ENCODE assay signal across 17 cellular contexts in the genomic region with DNA sequence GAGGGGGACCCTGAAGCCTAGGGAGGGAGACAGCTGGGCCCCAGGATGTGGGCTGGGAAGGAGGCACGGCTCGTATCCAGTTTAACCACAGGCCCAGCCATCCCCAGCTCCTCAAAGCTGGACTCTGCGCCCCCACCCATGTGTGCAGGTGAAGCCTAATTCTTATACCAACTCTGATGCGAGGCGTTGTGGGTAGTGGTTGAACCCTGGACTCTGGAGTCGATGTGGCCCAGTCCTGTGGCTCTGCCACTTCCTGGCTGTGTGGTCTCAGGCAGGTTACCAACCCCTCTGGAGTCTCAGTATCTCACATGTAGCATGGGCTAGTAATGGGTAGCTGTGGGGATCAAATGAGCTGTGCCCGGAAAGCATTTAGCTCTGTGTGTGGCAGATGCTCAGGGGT.
DNase-seq lines count a peak whose midpoint lies in the region; ATAC-seq, FAIRE-seq and TF ChIP-seq lines count a peak whose summit lies in the region.
"Had no signal": no experiment of that assay in that cellular context is flagged by ENCODE, and none has a peak within 500 bp of the region (broad histone marks: within the 10 kb centered on the region; RNA-seq: fewer than 3 reads in every experiment).

No MANE protein-coding gene starts in this region.

- no peak overlapping the region for H3K56ac ChIP-seq in H9 (ENCODE audit: insufficient read length, low read depth, low read length)

- H3K79me2 ChIP-seq in H9 (ENCODE audit: insufficient read depth, low read length) = no peaks in the 10 kb centered on the region

- no peak overlapping the region for H3K14ac ChIP-seq in H9 (ENCODE audit: insufficient read depth, low read length)

- no peak overlapping the region for H3K4me3 ChIP-seq in BLaER1
- no peak overlapping the region for H3K4me3 ChIP-seq in CD4-positive, alpha-beta memory T cell (ENCODE audit: low read length in 2 of 2)
- no peak overlapping the region for H3K4me3 ChIP-seq in kidney (ENCODE audit: low read length in 2 of 2)
- no peak overlapping the region for H3K4me3 ChIP-seq in upper lobe of right lung
- H3K4me3 ChIP-seq: GM23248, K562 had no signal

- H3K27ac ChIP-seq in BLaER1 (no peak overlapping the region), kidney (ENCODE audit: low read depth in 2 of 2, low read length in 2 of 2) (no peak overlapping the region), upper lobe of right lung (no peak overlapping the region), H9 (ENCODE audit: insufficient read length, low read depth, low read length) (no peak overlapping the region)
- H3K27ac ChIP-seq in CD4-positive, alpha-beta memory T cell (ENCODE audit: low read depth, low read length) = no peak overlapping the region
- H3K27ac ChIP-seq: GM23248, HL-60 had no signal

- no peak for ATAC-seq in upper lobe of right lung
- ATAC-seq in left cardiac atrium = no peak
- ATAC-seq: K562, Panc1 had no signal

- POLR2A ChIA-PET in CD4-positive, alpha-beta memory T cell (lab: Charles Lee; ENCODE audit: partially characterized antibody) = interaction anchor here (0.6 to 33.8 kb wide), 4 partner anchors 18 to 64 kb away, joined by 3 to 688 read pairs (median 8); partner anchors contain the start of gene TOB1
- POLR2A ChIA-PET in activated CD4-positive, alpha-beta memory T cell treated with anti-CD3 and anti-CD28 coated beads, Interleukin-2, amount 10 ng/mL, durations not matched to agents 7 days and 5 days (lab: Charles Lee) = interaction anchor here (0.6 to 4.7 kb wide), 11 partner anchors 9 to 66 kb away, joined by 3 to 71 read pairs (median 4); partner anchors contain the start of gene TOB1

- TF ChIP-seq CTCF in kidney (IDR thresholded peaks at IDR 0.05; ENCODE audit: borderline replicate concordance, extremely low read depth, insufficient read depth) = no peak
- no peak for TF ChIP-seq CTCF in upper lobe of right lung (IDR thresholded peaks at IDR 0.05)
- TF ChIP-seq CTCF in H9 (conservative IDR thresholded peaks at IDR 0.05) = no peak

- intact Hi-C loops in CD4-positive, alpha-beta memory T cell (cut with micrococcal nuclease) = no loop called here
- intact Hi-C loops in kidney (cut with DNase I) (no loop called here), upper lobe of right lung (cut with DNase I) (no loop called here), left cardiac atrium (cut with DNase I) (no loop called here)

- no peak overlapping the region for H2BK120ac ChIP-seq in H9 (ENCODE audit: low read depth, low read length, poor library complexity, severe bottlenecking)

- no peak overlapping the region for H2BK5ac ChIP-seq in H9 (ENCODE audit: insufficient read length, low read length)

- no peaks in the 10 kb centered on the region for H3K27me3 Mint-ChIP-seq in CD4-positive, alpha-beta memory T cell
- H3K27me3 Mint-ChIP-seq in activated CD4-positive, alpha-beta memory T cell treated with anti-CD3 and anti-CD28 coated beads, Interleukin-2, amount 10 ng/mL, durations not matched to agents 7 days and 5 days = peaks cover 24% of the 10 kb centered on the region
- peaks cover 27% of the 10 kb centered on the region for H3K27me3 Mint-ChIP-seq in H9 (ENCODE audit: low read depth)
- H3K27me3 Mint-ChIP-seq: CD4-positive, alpha-beta T cell had no signal

- peak overlapping the region in 6 of 7 donors; percentile 22 to 84 (median 68) for H3K27ac Mint-ChIP-seq in CD4-positive, alpha-beta memory T cell
- H3K27ac Mint-ChIP-seq in activated CD4-positive, alpha-beta memory T cell treated with anti-CD3 and anti-CD28 coated beads, Interleukin-2, amount 10 ng/mL, durations not matched to agents 7 days and 5 days = no peak overlapping the region
- H3K27ac Mint-ChIP-seq in H9 = no peak overlapping the region
- H3K27ac Mint-ChIP-seq: CD4-positive, alpha-beta T cell had no signal

- H2AFZ ChIP-seq in H9 (ENCODE audit: low read length) = no peak overlapping the region
- H2AFZ ChIP-seq: GM23248 had no signal

- peak overlapping the region; percentile 16; the same call in 1 of the 2 replicates for H3K4me2 ChIP-seq in BLaER1
- no peak overlapping the region for H3K4me2 ChIP-seq in H9 (ENCODE audit: insufficient read depth, insufficient read length, low read length)

- no peak overlapping the region for H3K4ac ChIP-seq in H9 (ENCODE audit: low read depth, low read length)

- H3K4me1 ChIP-seq in BLaER1 (peaks cover 36% of the 10 kb centered on the region), kidney (ENCODE audit: control insufficient read depth in 1 of 2, insufficient read depth in 1 of 2, low read depth in 1 of 2, low read length in 2 of 2) (peaks cover 8 to 25% of the 10 kb centered on the region in 2 donors), upper lobe of right lung (peaks cover 10% of the 10 kb centered on the region), H9 (ENCODE audit: insufficient read depth, low read length) (no peaks in the 10 kb centered on the region; the same call in 1 of the 2 replicates)
- peaks cover 34% of the 10 kb centered on the region for H3K4me1 ChIP-seq in CD4-positive, alpha-beta memory T cell (ENCODE audit: insufficient read depth, low read length)

- peaks cover 14 to 76% (median 37%) of the 10 kb centered on the region in 4 donors for H3K4me1 Mint-ChIP-seq in CD4-positive, alpha-beta memory T cell
- peaks cover 48% of the 10 kb centered on the region for H3K4me1 Mint-ChIP-seq in activated CD4-positive, alpha-beta memory T cell treated with anti-CD3 and anti-CD28 coated beads, Interleukin-2, amount 10 ng/mL, durations not matched to agents 7 days and 5 days
- H3K4me1 Mint-ChIP-seq in H9 = peaks cover 25 to 40% of the 10 kb centered on the region in 2 experiments

- no peak overlapping the region for H2BK15ac ChIP-seq in H9 (ENCODE audit: low read depth, low read length)

- H2BK20ac ChIP-seq in H9 (ENCODE audit: low read depth, low read length, poor library complexity, severe bottlenecking) = no peak overlapping the region

- H3K36me3 ChIP-seq in BLaER1 (no peaks in the 10 kb centered on the region), kidney (ENCODE audit: control insufficient read depth in 1 of 2, insufficient read depth in 2 of 2, low read length in 2 of 2) (no peaks in the 10 kb centered on the region), upper lobe of right lung (no peaks in the 10 kb centered on the region)
- no peaks in the 10 kb centered on the region for H3K36me3 ChIP-seq in CD4-positive, alpha-beta memory T cell (ENCODE audit: insufficient read depth, low read length)

- no peaks in the 10 kb centered on the region for H3K9me3 Mint-ChIP-seq in CD4-positive, alpha-beta memory T cell
- no peaks in the 10 kb centered on the region for H3K9me3 Mint-ChIP-seq in activated CD4-positive, alpha-beta memory T cell treated with anti-CD3 and anti-CD28 coated beads, Interleukin-2, amount 10 ng/mL, durations not matched to agents 7 days and 5 days
- H3K9me3 Mint-ChIP-seq in H9 = no peaks in the 10 kb centered on the region
- H3K9me3 Mint-ChIP-seq: CD4-positive, alpha-beta T cell had no signal

- H3K23me2 ChIP-seq in H9 (ENCODE audit: insufficient read length, low read depth, low read length, poor library complexity, severe bottlenecking) = peaks cover 7% of the 10 kb centered on the region

- DNase-seq in CD4-positive, alpha-beta memory T cell = no peak
- peak; percentile 73 for DNase-seq in activated CD4-positive, alpha-beta memory T cell treated with anti-CD3 and anti-CD28 coated beads, Interleukin-2, amount 10 ng/mL, durations not matched to agents 7 days and 5 days
- DNase-seq in kidney (peak; percentile 37), upper lobe of right lung (no peak), NOMO-1 treated with dmso at 0.1 percent for 144 hours (lab: John Stamatoyannopoulos, UW; ENCODE audit: unreplicated experiment) (no peak), H9 (no peak), left cardiac atrium (no peak)
- DNase-seq: CD4-positive, alpha-beta T cell; GM23248; NCI-H1417; NCI-H2029; NCI-H510A treated with DMSO at 0.1 percent for 48 hours had no signal

- H3K9me3 ChIP-seq in BLaER1 = no peaks in the 10 kb centered on the region
- H3K9me3 ChIP-seq in CD4-positive, alpha-beta memory T cell (ENCODE audit: control insufficient read depth in 1 of 2, low read length in 2 of 2) = no peaks in the 10 kb centered on the region
- H3K9me3 ChIP-seq in kidney (ENCODE audit: control insufficient read depth in 1 of 2, low read length in 2 of 2) = no peaks in the 10 kb centered on the region
- H3K9me3 ChIP-seq in upper lobe of right lung = no peaks in the 10 kb centered on the region
- H3K9me3 ChIP-seq in H9 (ENCODE audit: control insufficient read depth, low read depth, low read length) = no peaks in the 10 kb centered on the region

- WGBS in H9 (ENCODE audit: extremely low coverage, insufficient read length, low lambda C conversion rate) = no CpG with 5 or more reads among the region's 7 CpGs

- no peaks in the 10 kb centered on the region for H3K36me3 Mint-ChIP-seq in CD4-positive, alpha-beta memory T cell
- no peaks in the 10 kb centered on the region for H3K36me3 Mint-ChIP-seq in activated CD4-positive, alpha-beta memory T cell treated with anti-CD3 and anti-CD28 coated beads, Interleukin-2, amount 10 ng/mL, durations not matched to agents 7 days and 5 days (ENCODE audit: low read depth)
- H3K36me3 Mint-ChIP-seq in H9 (ENCODE audit: insufficient read depth in 1 of 3, low read depth in 3 of 3) = no peaks in the 10 kb centered on the region

- no peak overlapping the region for H4K5ac ChIP-seq in H9 (ENCODE audit: insufficient read length, low read depth, low read length)

- H3K27me3 ChIP-seq in BLaER1 (no peaks in the 10 kb centered on the region), upper lobe of right lung (no peaks in the 10 kb centered on the region), H9 (ENCODE audit: insufficient read depth, low read length) (no peaks in the 10 kb centered on the region)
- H3K27me3 ChIP-seq in CD4-positive, alpha-beta memory T cell (ENCODE audit: insufficient read depth, low read length) = no peaks in the 10 kb centered on the region

- H2AK5ac ChIP-seq in H9 (ENCODE audit: insufficient read length, low read length) = no peak overlapping the region

- CTCF ChIA-PET in CD4-positive, alpha-beta memory T cell (lab: Charles Lee; ENCODE audit: partially characterized antibody) = interaction anchor here (1.2 to 2.0 kb wide), 3 partner anchors 23 to 74 kb away, joined by 4 to 5 read pairs (median 4); no protein-coding TSS in a partner anchor
- CTCF ChIA-PET in activated CD4-positive, alpha-beta memory T cell treated with anti-CD3 and anti-CD28 coated beads, Interleukin-2, amount 10 ng/mL, durations not matched to agents 7 days and 5 days (lab: Charles Lee) = interaction anchor here (0.6 to 1.5 kb wide), 6 partner anchors 14 to 75 kb away, joined by 3 to 5 read pairs (median 3); no protein-coding TSS in a partner anchor

- H3K79me1 ChIP-seq in H9 (ENCODE audit: insufficient read depth, low read depth, low read length, poor library complexity, severe bottlenecking) = no peaks in the 10 kb centered on the region

- FAIRE-seq in kidney (lab: Jason Lieb, UNC) = no peak
- FAIRE-seq: HTR-8/SVneo, K562 had no signal

- H3K18ac ChIP-seq in H9 (ENCODE audit: insufficient read length, low read depth, low read length) = no peak overlapping the region

- H3T11ph ChIP-seq in H9 (ENCODE audit: low read length) = no peak overlapping the region

- no peak overlapping the region for H3K9ac ChIP-seq in BLaER1
- no peak overlapping the region for H3K9ac ChIP-seq in kidney (ENCODE audit: low read length in 2 of 2)
- no peak overlapping the region for H3K9ac ChIP-seq in H9 (ENCODE audit: extremely low read depth, insufficient read length, low read length)
- H3K9ac ChIP-seq: GM23248 had no signal

- H3K23ac ChIP-seq in H9 (ENCODE audit: insufficient read length, low read depth, low read length) = no peak overlapping the region

- H4K20me1 ChIP-seq in BLaER1 (no peaks in the 10 kb centered on the region), H9 (ENCODE audit: control insufficient read depth, insufficient read depth, insufficient read length) (no peaks in the 10 kb centered on the region)

- peak overlapping the region in 2 of 8 donors; percentile 10 to 48 for H3K4me3 Mint-ChIP-seq in CD4-positive, alpha-beta memory T cell
- H3K4me3 Mint-ChIP-seq in activated CD4-positive, alpha-beta memory T cell treated with anti-CD3 and anti-CD28 coated beads, Interleukin-2, amount 10 ng/mL, durations not matched to agents 7 days and 5 days = no peak overlapping the region
- no peak overlapping the region for H3K4me3 Mint-ChIP-seq in H9
- H3K4me3 Mint-ChIP-seq: CD4-positive, alpha-beta T cell had no signal

- no peak overlapping the region for H2BK12ac ChIP-seq in H9 (ENCODE audit: insufficient read length, low read depth, low read length)

- H4K91ac ChIP-seq in H9 (ENCODE audit: insufficient read length, low read depth, low read length) = no peak overlapping the region

- no peak overlapping the region for H4K8ac ChIP-seq in H9 (replicated peaks; ENCODE audit: insufficient read length, low read depth, low read length)

Comparison
In these comparisons a context has a peak if more than half of its experiments do, and no peak if none do; other contexts are left out.
1. DNase-seq: peak in activated CD4-positive, alpha-beta memory T cell treated with anti-CD3 and anti-CD28 coated beads, Interleukin-2, amount 10 ng/mL, durations not matched to agents 7 days and 5 days (single experiment) and kidney (single experiment); none in CD4-positive, alpha-beta memory T cell (0 of 5), upper lobe of right lung (single experiment), NOMO-1 treated with dmso at 0.1 percent for 144 hours (single experiment), H9 (single experiment) and left cardiac atrium (single experiment).
2. H3K27ac Mint-ChIP-seq: peak in CD4-positive, alpha-beta memory T cell (6 of 7); none in activated CD4-positive, alpha-beta memory T cell treated with anti-CD3 and anti-CD28 coated beads, Interleukin-2, amount 10 ng/mL, durations not matched to agents 7 days and 5 days (single experiment) and H9 (0 of 3).